In the genomic region with DNA sequence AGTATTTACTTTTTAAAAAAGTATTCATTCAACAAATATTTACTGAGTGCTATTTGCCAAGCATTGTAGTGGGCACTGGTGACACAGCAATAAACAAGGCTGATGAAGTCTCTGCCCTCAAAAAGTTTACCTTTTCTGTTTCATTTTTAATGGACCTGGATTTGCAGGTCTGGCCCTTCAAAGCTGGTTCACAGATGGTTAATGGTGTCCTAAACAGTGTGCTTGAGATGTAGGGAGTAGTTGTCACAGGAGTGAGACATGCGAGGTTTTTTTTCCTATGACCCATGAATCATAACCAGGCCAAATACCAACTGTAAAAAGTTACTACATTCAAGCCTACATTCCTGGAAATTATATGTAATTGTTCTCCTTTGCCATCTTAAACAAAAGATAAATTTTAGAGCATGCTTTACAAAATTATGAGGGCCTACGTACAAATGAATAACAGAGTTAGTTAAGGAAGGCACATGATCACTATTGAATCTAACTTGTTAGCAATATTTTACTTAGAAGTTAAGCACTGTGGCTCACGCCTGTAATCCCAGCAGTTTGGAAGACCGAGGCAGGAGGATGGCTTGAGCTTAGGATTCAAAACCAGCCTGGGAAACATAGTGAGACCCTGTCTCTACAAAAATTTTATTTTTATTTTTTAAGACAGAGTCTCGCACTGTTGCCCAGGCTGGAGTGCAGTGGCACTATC, we compare ENCODE assay signal across 15 cellular contexts.
A peak's percentile ranks its signal among the peaks of the same experiment; 100 is the strongest.
DNase-seq lines count a peak whose midpoint lies in the region; ATAC-seq and TF ChIP-seq lines count a peak whose summit lies in the region.
"Had no signal": no experiment of that assay in that cellular context is flagged by ENCODE, and none has a peak within 500 bp of the region (broad histone marks: within the 10 kb centered on the region; RNA-seq: fewer than 3 reads in every experiment).

No MANE protein-coding gene starts in this region.

- H3K27me3 ChIP-seq in AG04450 (ENCODE audit: control insufficient read depth, insufficient read depth, low read length) (no peaks in the 10 kb centered on the region), mammary epithelial cell (ENCODE audit: insufficient read depth, low read length) (no peaks in the 10 kb centered on the region), right lobe of liver (no peaks in the 10 kb centered on the region)
- H3K27me3 ChIP-seq: adrenal gland, ovary had no signal

- DNase-seq in AG04450 (ENCODE audit: low read depth, low spot score): peak; percentile 24
- peak; percentile 52 for DNase-seq in HS-5 (ENCODE audit: low read depth)
- peak; percentile 16 for DNase-seq in mammary epithelial cell
- DNase-seq in right lobe of liver: no peak
- DNase-seq in NCI-H187 treated with DMSO at 0.1 percent for 48 hours (lab: John Stamatoyannopoulos, UW): no peak
- DNase-seq in activated T-cell treated with anti-CD3 and anti-CD28 coated beads, Interleukin-2, amount 50 U/mL, for 24 hours: no peak
- no peak for DNase-seq in NCI-H1105 (lab: John Stamatoyannopoulos, UW)
- no peak for DNase-seq in SW 1271 (lab: John Stamatoyannopoulos, UW)
- DNase-seq: adrenal gland; CD4-positive, alpha-beta memory T cell; erythroblast; NCI-H1092; ovary; stimulated activated CD4-positive, alpha-beta T cell treated with anti-CD3 and anti-CD28 coated beads, Interleukin-4, amount 100 ng/mL, for 4 hours; substantia nigra had no signal

- H3K4me2 ChIP-seq in mammary epithelial cell (ENCODE audit: insufficient read depth, low read depth, low read length): no peak overlapping the region

- intact Hi-C loops in mammary epithelial cell (cut with micrococcal nuclease) (no loop called here), right lobe of liver (cut with DNase I) (no loop called here)

- TF ChIP-seq CTCF in AG04450 (IDR thresholded peaks at IDR 0.05; ENCODE audit: low read depth, low read length): no peak
- TF ChIP-seq CTCF in mammary epithelial cell (conservative IDR thresholded peaks at IDR 0.05 in 1 of 2, IDR thresholded peaks at IDR 0.05 in 1 of 2; ENCODE audit: extremely low read depth in 1 of 2, insufficient read depth in 1 of 2, low read depth in 1 of 2, low read length in 2 of 2): no peak
- TF ChIP-seq CTCF in right lobe of liver (IDR thresholded peaks at IDR 0.05): no peak

- no peaks in the 10 kb centered on the region for H3K79me2 ChIP-seq in mammary epithelial cell (ENCODE audit: insufficient read depth, low read length)

- H3K27ac ChIP-seq in AG04450 (ENCODE audit: low read depth, low read length): peak overlapping the region; percentile 33
- no peak overlapping the region for H3K27ac ChIP-seq in mammary epithelial cell (ENCODE audit: insufficient read depth, low read depth, low read length)
- H3K27ac ChIP-seq in right lobe of liver: no peak overlapping the region
- H3K27ac ChIP-seq: adrenal gland, ovary had no signal

- 93% methylated on average over 5 of the region's 5 CpGs for WGBS in mammary epithelial cell (ENCODE audit: low coverage, missing lambda C conversion rate)
- 77% methylated on average over 4 of the region's 5 CpGs for WGBS in right lobe of liver (ENCODE audit: insufficient coverage, low coverage, low lambda C conversion rate, missing lambda C conversion rate)

- POLR2A ChIA-PET in AG04450 (lab: Yijun Ruan, JAX): no interaction called here

- no peak overlapping the region for H3K4me3 ChIP-seq in AG04450 (ENCODE audit: low read depth, low read length)
- no peak overlapping the region for H3K4me3 ChIP-seq in mammary epithelial cell (replicated peaks in 1 of 3; ENCODE audit: insufficient read depth in 1 of 3, low read depth in 2 of 3, low read length in 3 of 3)
- H3K4me3 ChIP-seq in right lobe of liver: no peak overlapping the region
- H3K4me3 ChIP-seq: adrenal gland, ovary had no signal

- in situ Hi-C loops in mammary epithelial cell (cut with MboI; ENCODE audit: low sequenced_read_pairs in 2 of 2): no loop called here

- peaks cover 2% of the 10 kb centered on the region for H3K4me1 Mint-ChIP-seq in activated T-cell treated with anti-CD3 and anti-CD28 coated beads, Interleukin-2, amount 50 U/mL, for 24 hours (ENCODE audit: low read depth)
- H3K4me1 Mint-ChIP-seq: CD4-positive, alpha-beta memory T cell had no signal

- H3K27me3 Mint-ChIP-seq in activated T-cell treated with anti-CD3 and anti-CD28 coated beads, Interleukin-2, amount 50 U/mL, for 24 hours: no peaks in the 10 kb centered on the region
- H3K27me3 Mint-ChIP-seq: CD4-positive, alpha-beta memory T cell had no signal

- CTCF ChIA-PET in AG04450 (lab: Charles Lee): no interaction called here
- CTCF ChIA-PET in mammary epithelial cell (lab: Charles Lee; ENCODE audit: low non-redundant PET): no interaction called here

- H3K27ac Mint-ChIP-seq in activated T-cell treated with anti-CD3 and anti-CD28 coated beads, Interleukin-2, amount 50 U/mL, for 24 hours: no peak overlapping the region
- H3K27ac Mint-ChIP-seq: CD4-positive, alpha-beta memory T cell had no signal

- peaks cover 37% of the 10 kb centered on the region for H3K36me3 Mint-ChIP-seq in activated T-cell treated with anti-CD3 and anti-CD28 coated beads, Interleukin-2, amount 50 U/mL, for 24 hours (ENCODE audit: low read depth)

- H2AFZ ChIP-seq in mammary epithelial cell (ENCODE audit: low read depth, low read length): no peak overlapping the region

- dilution Hi-C loops in mammary epithelial cell (cut with HindIII; ENCODE audit: low sequenced_read_pairs): no loop called here

- H3K4me1 ChIP-seq in mammary epithelial cell (ENCODE audit: insufficient read depth, low read length): no peaks in the 10 kb centered on the region
- H3K4me1 ChIP-seq in right lobe of liver: no peaks in the 10 kb centered on the region
- H3K4me1 ChIP-seq: adrenal gland had no signal

- peaks cover 12% of the 10 kb centered on the region for H3K9me3 Mint-ChIP-seq in activated T-cell treated with anti-CD3 and anti-CD28 coated beads, Interleukin-2, amount 50 U/mL, for 24 hours

- H4K20me1 ChIP-seq in mammary epithelial cell (ENCODE audit: insufficient read depth, low read length): no peaks in the 10 kb centered on the region

- no TSS peak for BruUV-seq in mammary epithelial cell (replicated peaks; lab: Mats Ljungman, UMichigan)

- ATAC-seq in right lobe of liver: peak in 3 of 4 donors; percentile 20 to 57 (median 56)

- H3K36me3 ChIP-seq in mammary epithelial cell (ENCODE audit: insufficient read depth, low read length): no peaks in the 10 kb centered on the region
- H3K36me3 ChIP-seq in right lobe of liver: no peaks in the 10 kb centered on the region
- H3K36me3 ChIP-seq: adrenal gland, ovary had no signal

- no peaks in the 10 kb centered on the region for H3K9me3 ChIP-seq in AG04450 (ENCODE audit: control insufficient read depth, insufficient read depth, low read length)
- H3K9me3 ChIP-seq in mammary epithelial cell (replicated peaks; ENCODE audit: insufficient read depth, low read length): no peaks in the 10 kb centered on the region
- no peaks in the 10 kb centered on the region for H3K9me3 ChIP-seq in right lobe of liver
- H3K9me3 ChIP-seq: ovary had no signal

- H3K9ac ChIP-seq in mammary epithelial cell (ENCODE audit: insufficient read depth, low read length): no peak overlapping the region

- H3K4me3 Mint-ChIP-seq in activated T-cell treated with anti-CD3 and anti-CD28 coated beads, Interleukin-2, amount 50 U/mL, for 24 hours: no peak overlapping the region
- H3K4me3 Mint-ChIP-seq: CD4-positive, alpha-beta memory T cell had no signal

- TF ChIP-seq POLR2A in right lobe of liver (IDR thresholded peaks at IDR 0.05): no peak

Comparison
In these comparisons a context has a peak if more than half of its experiments do, and no peak if none do; other contexts are left out.
1. DNase-seq: peak in AG04450 (single experiment), HS-5 (single experiment) and mammary epithelial cell (single experiment); none in right lobe of liver (0 of 3), NCI-H187 treated with DMSO at 0.1 percent for 48 hours (single experiment), activated T-cell treated with anti-CD3 and anti-CD28 coated beads, Interleukin-2, amount 50 U/mL, for 24 hours (single experiment), NCI-H1105 (single experiment) and SW 1271 (0 of 2).